Comparison of ENCODE assay signal across 8 cellular contexts in the genomic region with DNA sequence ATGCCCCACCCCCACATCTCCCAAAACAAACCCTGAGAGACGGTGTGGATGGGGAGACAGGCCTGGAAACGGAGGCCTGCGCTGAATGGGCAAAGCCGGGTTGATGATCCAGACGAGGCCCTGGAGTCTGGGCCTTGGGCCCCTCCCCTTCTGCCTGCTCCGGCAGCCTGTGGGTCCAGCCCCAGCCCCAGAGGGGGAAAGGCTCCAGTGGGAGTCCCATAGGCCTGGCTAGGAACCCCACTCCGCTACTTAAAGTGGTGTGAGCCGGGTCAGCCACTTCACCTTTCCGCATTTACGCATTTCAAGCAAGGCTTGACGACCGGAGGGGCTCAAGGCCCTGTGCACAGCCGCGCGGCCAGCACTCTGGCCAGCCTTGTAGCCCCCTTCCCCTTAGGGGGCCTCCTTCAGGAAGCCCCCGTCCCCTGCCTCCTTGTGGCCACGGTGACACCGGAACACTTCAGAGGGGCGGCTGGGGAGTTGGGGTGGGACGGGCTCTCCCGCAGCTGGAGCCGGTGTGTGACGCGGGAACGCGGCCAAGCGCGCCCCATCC. TPM values are rescaled to one million over a fixed set of nuclear protein-coding genes. Genes with fewer than 3 reads are reported as not detected.
A peak's percentile ranks its signal among the peaks of the same experiment; 100 is the strongest.
DNase-seq lines count a peak whose midpoint lies in the region; ATAC-seq, FAIRE-seq and TF ChIP-seq lines count a peak whose summit lies in the region.

No MANE protein-coding gene starts in this region.

- peaks cover 9 to 30% (median 21%) of the 10 kb centered on the region in 11 experiments; a peak in 21 of 22 replicates for H3K36me3 ChIP-seq in BLaER1 treated with 17β-estradiol and CSF1 and Interleukin-3, amounts not matched to agents 10 nM and 100 nM
- H3K36me3 ChIP-seq in MG63 = peaks cover 3% of the 10 kb centered on the region; the same call in 1 of the 2 replicates
- H3K36me3 ChIP-seq in osteoblast (ENCODE audit: insufficient read depth, low read length) = peaks cover 3% of the 10 kb centered on the region

- TF ChIP-seq CTCF in endothelial cell (IDR thresholded peaks at IDR 0.05; ENCODE audit: unreplicated experiment) (no peak), osteoblast (IDR thresholded peaks at IDR 0.05; ENCODE audit: extremely low read depth, low read depth, low read length) (no peak)

- FAIRE-seq in frontal cortex (lab: Jason Lieb, UNC) (no peak), RCC 7860 (lab: Jason Lieb, UNC) (no peak)

- H3K79me2 ChIP-seq in osteoblast (ENCODE audit: insufficient read depth, low read length) = peaks cover 20% of the 10 kb centered on the region

- H4K20me1 ChIP-seq in BLaER1 treated with 17β-estradiol and CSF1 and Interleukin-3, amounts not matched to agents 10 nM and 100 nM = peaks cover 15 to 40% (median 36%) of the 10 kb centered on the region in 11 experiments; a peak in 21 of 22 replicates
- peaks cover 25% of the 10 kb centered on the region for H4K20me1 ChIP-seq in osteoblast (ENCODE audit: insufficient read depth, low read length)

- H3K4me3 ChIP-seq in BLaER1 treated with 17β-estradiol and CSF1 and Interleukin-3, amounts not matched to agents 10 nM and 100 nM = peak overlapping the region; percentile 71 to 89 (median 79)
- peak overlapping the region; percentile 64 for H3K4me3 ChIP-seq in MG63
- peak overlapping the region; percentile 75 for H3K4me3 ChIP-seq in osteoblast (ENCODE audit: insufficient read depth, low read length)

- peak overlapping the region; percentile 88 for H3K27ac Mint-ChIP-seq in endothelial cell (ENCODE audit: unreplicated experiment)
- no peak overlapping the region for H3K27ac Mint-ChIP-seq in T-cell

- H3K4me1 ChIP-seq in BLaER1 treated with 17β-estradiol and CSF1 and Interleukin-3, amounts not matched to agents 10 nM and 100 nM = peaks cover 76 to 89% (median 83%) of the 10 kb centered on the region in 10 experiments
- H3K4me1 ChIP-seq in osteoblast (ENCODE audit: insufficient read depth, low read length) = peaks cover 35% of the 10 kb centered on the region

- CTCF ChIA-PET in T-cell (lab: Charles Lee) = no interaction called here

- ATAC-seq in T-cell (replicated peaks in 1 of 4) = no peak

- H3K27ac ChIP-seq in BLaER1 treated with 17β-estradiol and CSF1 and Interleukin-3, amounts not matched to agents 10 nM and 100 nM = peak overlapping the region; percentile 82 to 98 (median 95)
- no peak overlapping the region for H3K27ac ChIP-seq in osteoblast (ENCODE audit: low read depth, low read length)

- POLR2A ChIA-PET in T-cell (lab: Charles Lee) = no interaction called here

- H3K4me2 ChIP-seq in BLaER1 treated with 17β-estradiol and CSF1 and Interleukin-3, amounts not matched to agents 10 nM and 100 nM = peak overlapping the region; percentile 89 to 100 (median 98)
- H3K4me2 ChIP-seq in osteoblast (ENCODE audit: insufficient read depth, low read length) = peak overlapping the region; percentile 84

- peaks cover 2% of the 10 kb centered on the region for H3K27me3 Mint-ChIP-seq in endothelial cell (ENCODE audit: unreplicated experiment)
- peaks cover 21 to 28% of the 10 kb centered on the region in 2 donors for H3K27me3 Mint-ChIP-seq in T-cell

- H3K27me3 ChIP-seq in BLaER1 treated with 17β-estradiol and CSF1 and Interleukin-3, amounts not matched to agents 10 nM and 100 nM = no peaks in the 10 kb centered on the region
- H3K27me3 ChIP-seq in MG63 (no peaks in the 10 kb centered on the region), osteoblast (ENCODE audit: insufficient read depth, low read length) (no peaks in the 10 kb centered on the region)

- no peaks in the 10 kb centered on the region for H3K9me3 ChIP-seq in BLaER1 treated with 17β-estradiol and CSF1 and Interleukin-3, amounts not matched to agents 10 nM and 100 nM (replicated peaks in 1 of 11)
- H3K9me3 ChIP-seq in MG63 = no peaks in the 10 kb centered on the region
- no peaks in the 10 kb centered on the region for H3K9me3 ChIP-seq in osteoblast (ENCODE audit: low read depth, low read length)

- DNase-seq in MG63 (no peak), endothelial cell (ENCODE audit: low spot score) (peak; percentile 52), osteoblast (ENCODE audit: insufficient read length, low spot score, missing footprints) (no peak), T-cell (no peak), frontal cortex (ENCODE audit: low spot score in 2 of 2) (no peak), activated gamma-delta T cell (lab: John Stamatoyannopoulos, UW) (no peak), RCC 7860 (ENCODE audit: low spot score) (no peak)

- H3K9me3 Mint-ChIP-seq in endothelial cell (ENCODE audit: unreplicated experiment) (no peaks in the 10 kb centered on the region), T-cell (no peaks in the 10 kb centered on the region)

- H3K4me1 Mint-ChIP-seq in endothelial cell (ENCODE audit: unreplicated experiment) = peaks cover 28% of the 10 kb centered on the region
- H3K4me1 Mint-ChIP-seq in T-cell = peaks cover 4 to 9% (median 6%) of the 10 kb centered on the region in 3 donors

- H3K4me3 Mint-ChIP-seq in endothelial cell (ENCODE audit: unreplicated experiment) = no peak overlapping the region
- H3K4me3 Mint-ChIP-seq in T-cell = peak overlapping the region in 1 of 3 donors; percentile 35

- peak overlapping the region; percentile 56 for H2AFZ ChIP-seq in osteoblast (ENCODE audit: low read length)

- H3K36me3 Mint-ChIP-seq in endothelial cell (ENCODE audit: low read depth, unreplicated experiment) (peaks cover 4% of the 10 kb centered on the region), T-cell (no peaks in the 10 kb centered on the region)

- peak overlapping the region; percentile 92 to 96 (median 95) for H3K9ac ChIP-seq in BLaER1 treated with 17β-estradiol and CSF1 and Interleukin-3, amounts not matched to agents 10 nM and 100 nM

RNA-seq across cellular contexts. Expression of a gene that starts 0.6 kb away (rescaled TPM):
- total RNA-seq in MG63 (2014; rRNA removed; shearing (Covaris generic); ENCODE audit: low replicate concordance) = 86.5 and 90.4 TPM in 2 replicates
- total RNA-seq in endothelial cell (ENCODE audit: unreplicated experiment) = 163 TPM
- 41.3 and 60.1 TPM in 2 replicates for total RNA-seq in osteoblast
- 1 to 10 TPM in 4 of 5 donors, under 1 TPM in 1; 0.93 to 2.1 (median 1.0) TPM for total RNA-seq in T-cell
- 11.8 TPM for total RNA-seq in frontal cortex

RNA-seq across cellular contexts. Expression of a gene that starts 28.1 kb away (rescaled TPM):
- 0.17 TPM in 1 of 2 replicates, not detected in the other for total RNA-seq in MG63 (2014; rRNA removed; shearing (Covaris generic); ENCODE audit: low replicate concordance)
- total RNA-seq in endothelial cell (ENCODE audit: unreplicated experiment) (not detected), osteoblast (0.29 TPM in 1 of 2 replicates, not detected in the other), T-cell (under 1 TPM in 1 of 5 donors, not detected in 4; 0.25 TPM), frontal cortex (0.82 TPM)

RNA-seq across cellular contexts. Expression of a gene that starts 38.6 kb away (rescaled TPM):
- not detected in 2 replicates for total RNA-seq in MG63 (2014; rRNA removed; shearing (Covaris generic); ENCODE audit: low replicate concordance)
- not detected for total RNA-seq in endothelial cell (ENCODE audit: unreplicated experiment)
- total RNA-seq in osteoblast = not detected in 2 replicates
- not detected for total RNA-seq in T-cell
- total RNA-seq in frontal cortex = not detected
